In genomic region chr4:143399113-143399949, GRCh38 we compare ENCODE assay signal across 8 cellular contexts.
DNase-seq lines count a peak whose midpoint lies in the region; ATAC-seq, FAIRE-seq and TF ChIP-seq lines count a peak whose summit lies in the region.

No MANE protein-coding gene starts in this region.

- H3K4me3 ChIP-seq in HAP-1 (no peak overlapping the region), kidney (ENCODE audit: low read length in 2 of 2) (no peak overlapping the region), upper lobe of left lung (no peak overlapping the region)

- 70 to 72% methylated on average over 5 of the region's 5 CpGs for whole genome bisulfite sequencing in upper lobe of left lung, 2 donors

- ATAC-seq in activated naive CD4-positive, alpha-beta T cell treated with anti-CD3 and anti-CD28 coated beads, Interleukin-2, amount 50 U/mL, for 72 hours = peak; percentile 32 to 33
- peak; percentile 59 for ATAC-seq in activated T-helper 17 cell treated with anti-CD3 and anti-CD28 coated beads, Interleukin-2, amount 50 U/mL, for 72 hours (replicated peaks)
- ATAC-seq in upper lobe of left lung (ENCODE audit: low FRiP score in 2 of 2) = peak in 1 of 2 donors; percentile 71
- no peak for ATAC-seq in HG03045 (IDR thresholded peaks at IDR 0.05; ENCODE audit: unreplicated experiment)

- no peak overlapping the region for H3K27ac ChIP-seq in kidney (ENCODE audit: low read depth in 2 of 2, low read length in 2 of 2)
- no peak overlapping the region for H3K27ac ChIP-seq in upper lobe of left lung

- TF ChIP-seq CTCF in kidney (IDR thresholded peaks at IDR 0.05; ENCODE audit: borderline replicate concordance, extremely low read depth, insufficient read depth) (peak; percentile 52), upper lobe of left lung (IDR thresholded peaks at IDR 0.05) (peak; percentile 29 to 57 (median 50))

- in situ Hi-C loops in HAP-1 (cut with MboI; ENCODE audit: low sequenced_read_pairs) = no loop called here

- H3K27me3 ChIP-seq in HAP-1 (ENCODE audit: low read depth) = no peaks in the 10 kb centered on the region
- no peaks in the 10 kb centered on the region for H3K27me3 ChIP-seq in upper lobe of left lung

- H3K9me3 ChIP-seq in HAP-1 (no peaks in the 10 kb centered on the region), kidney (ENCODE audit: control insufficient read depth in 1 of 2, low read length in 2 of 2) (no peaks in the 10 kb centered on the region), upper lobe of left lung (no peaks in the 10 kb centered on the region)

- no peak overlapping the region for H3K9ac ChIP-seq in kidney (ENCODE audit: low read length in 2 of 2)

- peak in 1 of 2 donors; percentile 10 for DNase-seq in activated naive CD4-positive, alpha-beta T cell treated with anti-CD3 and anti-CD28 coated beads, Interleukin-2, amount 50 U/mL, for 72 hours (ENCODE audit: low spot score in 2 of 2)
- DNase-seq in activated naive CD4-positive, alpha-beta T cell treated with Interleukin-2 at 50 U/mL for 16 hours = no peak
- DNase-seq in HAP-1 (ENCODE audit: low spot score in 2 of 2) (peak; percentile 28 to 62), NCI-H1694 (lab: John Stamatoyannopoulos, UW) (peak; percentile 68), kidney (no peak), upper lobe of left lung (no peak)

- peaks cover 0 to 4% of the 10 kb centered on the region in 2 donors for H3K9me3 Mint-ChIP-seq in activated naive CD4-positive, alpha-beta T cell treated with anti-CD3 and anti-CD28 coated beads, Interleukin-2, amount 50 U/mL, for 72 hours
- no peaks in the 10 kb centered on the region for H3K9me3 Mint-ChIP-seq in activated T-helper 17 cell treated with anti-CD3 and anti-CD28 coated beads, Interleukin-2, amount 50 U/mL, for 72 hours

- H3K4me1 Mint-ChIP-seq in activated T-helper 17 cell treated with anti-CD3 and anti-CD28 coated beads, Interleukin-2, amount 50 U/mL, for 72 hours = no peaks in the 10 kb centered on the region

- TF ChIP-seq EP300 in upper lobe of left lung (IDR thresholded peaks at IDR 0.05) = no peak

- intact Hi-C loops in kidney (cut with DNase I) = no loop called here

- H3K4me1 ChIP-seq in HAP-1 = peaks cover 8% of the 10 kb centered on the region; the same call in 1 of the 2 replicates
- peaks cover 5 to 22% of the 10 kb centered on the region in 2 donors for H3K4me1 ChIP-seq in kidney (ENCODE audit: control insufficient read depth in 1 of 2, insufficient read depth in 1 of 2, low read depth in 1 of 2, low read length in 2 of 2)
- peaks cover 29 to 50% (median 35%) of the 10 kb centered on the region in 4 donors for H3K4me1 ChIP-seq in upper lobe of left lung

- peak; percentile 83 for FAIRE-seq in kidney (lab: Jason Lieb, UNC)

- H3K27ac Mint-ChIP-seq in activated naive CD4-positive, alpha-beta T cell treated with anti-CD3 and anti-CD28 coated beads, Interleukin-2, amount 50 U/mL, for 72 hours = no peak overlapping the region
- no peak overlapping the region for H3K27ac Mint-ChIP-seq in activated T-helper 17 cell treated with anti-CD3 and anti-CD28 coated beads, Interleukin-2, amount 50 U/mL, for 72 hours

- no peaks in the 10 kb centered on the region for H3K36me3 Mint-ChIP-seq in activated naive CD4-positive, alpha-beta T cell treated with anti-CD3 and anti-CD28 coated beads, Interleukin-2, amount 50 U/mL, for 72 hours
- H3K36me3 Mint-ChIP-seq in activated T-helper 17 cell treated with anti-CD3 and anti-CD28 coated beads, Interleukin-2, amount 50 U/mL, for 72 hours (ENCODE audit: low read depth) = no peaks in the 10 kb centered on the region

- H3K36me3 ChIP-seq in HAP-1 (replicated peaks) = no peaks in the 10 kb centered on the region
- H3K36me3 ChIP-seq in kidney (ENCODE audit: control insufficient read depth in 1 of 2, insufficient read depth in 2 of 2, low read length in 2 of 2) = no peaks in the 10 kb centered on the region
- no peaks in the 10 kb centered on the region for H3K36me3 ChIP-seq in upper lobe of left lung

- peaks cover 24% of the 10 kb centered on the region for H3K27me3 Mint-ChIP-seq in activated T-helper 17 cell treated with anti-CD3 and anti-CD28 coated beads, Interleukin-2, amount 50 U/mL, for 72 hours

- no peak for TF ChIP-seq POLR2A in upper lobe of left lung (IDR thresholded peaks at IDR 0.05)

- H3K4me3 Mint-ChIP-seq in activated T-helper 17 cell treated with anti-CD3 and anti-CD28 coated beads, Interleukin-2, amount 50 U/mL, for 72 hours = no peak overlapping the region

Comparison
In these comparisons a context has a peak if more than half of its experiments do, and no peak if none do; other contexts are left out.
1. DNase-seq: peak in HAP-1 (2 of 2) and NCI-H1694 (single experiment); none in activated naive CD4-positive, alpha-beta T cell treated with Interleukin-2 at 50 U/mL for 16 hours (single experiment), kidney (single experiment) and upper lobe of left lung (0 of 2).